In genomic region chr9:136354592-136355085, GRCh38 we compare ENCODE assay signal across 15 cellular contexts. TPM values are rescaled to one million over a fixed set of nuclear protein-coding genes. Genes with fewer than 3 reads are reported as not detected.
DNase-seq lines count a peak whose midpoint lies in the region; ATAC-seq, FAIRE-seq and TF ChIP-seq lines count a peak whose summit lies in the region.
"Had no signal": no experiment of that assay in that cellular context is flagged by ENCODE, and none has a peak within 500 bp of the region (broad histone marks: within the 10 kb centered on the region; RNA-seq: fewer than 3 reads in every experiment).

No MANE protein-coding gene starts in this region.

- H3K27me3 Mint-ChIP-seq in type B pancreatic cell (no peaks in the 10 kb centered on the region), T-helper 17 cell (no peaks in the 10 kb centered on the region)

- no peaks in the 10 kb centered on the region for H4K20me1 ChIP-seq in mammary epithelial cell (ENCODE audit: insufficient read depth, low read length)

- dilution Hi-C loops in mammary epithelial cell (cut with HindIII; ENCODE audit: low sequenced_read_pairs): no loop called here

- H3K4me3 Mint-ChIP-seq in type B pancreatic cell (no peak overlapping the region), T-helper 17 cell (no peak overlapping the region)

- in situ Hi-C loops in mammary epithelial cell (cut with MboI; ENCODE audit: low sequenced_read_pairs in 2 of 2): no loop called here

- no peaks in the 10 kb centered on the region for H3K9me3 Mint-ChIP-seq in type B pancreatic cell
- H3K9me3 Mint-ChIP-seq: activated T-helper 2 cell treated with anti-CD3 and anti-CD28 coated beads, Interferon-gamma antibody, Interleukin-2, Interleukin-4, amounts not matched to agents 10 μg/mL and 5 μg/mL and 100 μg/mL, durations not matched to agents 14 hours and 24 hours and 36 hours had no signal

- H3K27ac ChIP-seq in mammary epithelial cell (ENCODE audit: insufficient read depth, low read depth, low read length) (no peak overlapping the region), kidney (ENCODE audit: low read depth in 2 of 2, low read length in 2 of 2) (peak overlapping the region; percentile 37 to 43)

- H3K27me3 ChIP-seq in mammary epithelial cell (ENCODE audit: insufficient read depth, low read length): no peaks in the 10 kb centered on the region

- TF ChIP-seq CTCF in mammary epithelial cell (conservative IDR thresholded peaks at IDR 0.05 in 1 of 2, IDR thresholded peaks at IDR 0.05 in 1 of 2; ENCODE audit: extremely low read depth in 1 of 2, insufficient read depth in 1 of 2, low read depth in 1 of 2, low read length in 2 of 2) (no peak), kidney (IDR thresholded peaks at IDR 0.05; ENCODE audit: borderline replicate concordance, extremely low read depth, insufficient read depth) (no peak), type B pancreatic cell (conservative IDR thresholded peaks at IDR 0.05) (no peak)

- no peaks in the 10 kb centered on the region for H3K36me3 ChIP-seq in mammary epithelial cell (ENCODE audit: insufficient read depth, low read length)
- no peaks in the 10 kb centered on the region for H3K36me3 ChIP-seq in kidney (ENCODE audit: control insufficient read depth in 1 of 2, insufficient read depth in 2 of 2, low read length in 2 of 2)

- intact Hi-C loops in mammary epithelial cell (cut with micrococcal nuclease) (no loop called here), kidney (cut with DNase I) (no loop called here)

- CTCF ChIA-PET in mammary epithelial cell (lab: Charles Lee; ENCODE audit: low non-redundant PET): no interaction called here

- no peak overlapping the region for H3K4me3 ChIP-seq in mammary epithelial cell (replicated peaks in 1 of 3; ENCODE audit: insufficient read depth in 1 of 3, low read depth in 2 of 3, low read length in 3 of 3)
- H3K4me3 ChIP-seq in kidney (ENCODE audit: low read length in 2 of 2): no peak overlapping the region

- H3K79me2 ChIP-seq in mammary epithelial cell (ENCODE audit: insufficient read depth, low read length): no peaks in the 10 kb centered on the region

- no peaks in the 10 kb centered on the region for H3K36me3 Mint-ChIP-seq in type B pancreatic cell
- H3K36me3 Mint-ChIP-seq in T-helper 17 cell (ENCODE audit: low read depth): no peaks in the 10 kb centered on the region

- H3K9ac ChIP-seq in mammary epithelial cell (ENCODE audit: insufficient read depth, low read length) (no peak overlapping the region), kidney (ENCODE audit: low read length in 2 of 2) (no peak overlapping the region)

- no peaks in the 10 kb centered on the region for H3K4me1 Mint-ChIP-seq in type B pancreatic cell (ENCODE audit: unreplicated experiment)
- H3K4me1 Mint-ChIP-seq in T-helper 17 cell: peaks cover 2% of the 10 kb centered on the region

- ATAC-seq in T-helper 17 cell: no peak

- BruUV-seq in mammary epithelial cell (replicated peaks; lab: Mats Ljungman, UMichigan): no TSS peak

- H3K27ac Mint-ChIP-seq in type B pancreatic cell: peak overlapping the region; percentile 67
- no peak overlapping the region for H3K27ac Mint-ChIP-seq in T-helper 17 cell
- H3K27ac Mint-ChIP-seq: activated T-helper 2 cell treated with anti-CD3 and anti-CD28 coated beads, Interferon-gamma antibody, Interleukin-2, Interleukin-4, amounts not matched to agents 10 μg/mL and 5 μg/mL and 100 μg/mL, durations not matched to agents 14 hours and 24 hours and 36 hours had no signal

- no peak overlapping the region for H3K4me2 ChIP-seq in mammary epithelial cell (ENCODE audit: insufficient read depth, low read depth, low read length)

- FAIRE-seq in kidney (lab: Jason Lieb, UNC): no peak
- FAIRE-seq: A204.1, H1 had no signal

- H3K4me1 ChIP-seq in mammary epithelial cell (ENCODE audit: insufficient read depth, low read length) (peaks cover 8% of the 10 kb centered on the region), kidney (ENCODE audit: control insufficient read depth in 1 of 2, insufficient read depth in 1 of 2, low read depth in 1 of 2, low read length in 2 of 2) (peaks cover 0 to 8% of the 10 kb centered on the region in 2 donors)

- H3K9me3 ChIP-seq in mammary epithelial cell (replicated peaks; ENCODE audit: insufficient read depth, low read length) (no peaks in the 10 kb centered on the region), kidney (ENCODE audit: control insufficient read depth in 1 of 2, low read length in 2 of 2) (no peaks in the 10 kb centered on the region), T-helper 17 cell (ENCODE audit: control insufficient read depth, low read length, poor library complexity, severe bottlenecking) (no peaks in the 10 kb centered on the region)

- WGBS in mammary epithelial cell (ENCODE audit: low coverage, missing lambda C conversion rate): 35% methylated on average over 5 of the region's 17 CpGs

- DNase-seq in DMS53 (lab: John Stamatoyannopoulos, UW): peak; percentile 58
- no peak for DNase-seq in DMS53 treated with DMSO at 0.1 percent for 48 hours (lab: John Stamatoyannopoulos, UW; ENCODE audit: unreplicated experiment)
- peak; percentile 23 for DNase-seq in mammary epithelial cell
- no peak for DNase-seq in kidney
- DNase-seq in type B pancreatic cell (ENCODE audit: extremely low spot score, unreplicated experiment): no peak
- DNase-seq in T-helper 17 cell: no peak
- no peak for DNase-seq in NCI-H1694 treated with DMSO at 0.1 percent for 48 hours (lab: John Stamatoyannopoulos, UW)
- no peak for DNase-seq in GF-D8 (lab: John Stamatoyannopoulos, UW)
- DNase-seq: WERI-Rb-1 had no signal

- H2AFZ ChIP-seq in mammary epithelial cell (ENCODE audit: low read depth, low read length): no peak overlapping the region

RNA-seq across cellular contexts. Expression of gene DNLZ, which starts 8.9 kb away (rescaled TPM):
- 10 to 100 TPM; 11.7 to 33.9 TPM for total RNA-seq in mammary epithelial cell
- polyA plus RNA-seq in mammary epithelial cell: 13.8 TPM
- not detected for polyA minus RNA-seq in mammary epithelial cell
- total RNA-seq in kidney: 22.1 TPM
- 30.4 TPM for polyA plus RNA-seq in kidney (ENCODE audit: insufficient read depth, low read depth, low replicate concordance)
- 10.4 and 14.0 TPM in 2 replicates for total RNA-seq in type B pancreatic cell (ENCODE audit: low replicate concordance)
- total RNA-seq in T-helper 17 cell: 10 to 100 TPM; 19.3 to 28.6 TPM

RNA-seq across cellular contexts. Expression of gene CARD9, which starts 18.8 kb away (rescaled TPM):
- total RNA-seq in mammary epithelial cell (1 to 10 TPM in 1 of 2 donors, under 1 TPM in 1; 0.47 to 1.0 TPM), kidney (7.0 TPM), type B pancreatic cell (ENCODE audit: low replicate concordance) (2.0 and 2.6 TPM in 2 replicates), T-helper 17 cell (1 to 10 TPM in 1 of 2 donors, under 1 TPM in 1; 0.86 to 1.9 TPM)
- polyA plus RNA-seq in mammary epithelial cell (0.14 TPM), kidney (ENCODE audit: insufficient read depth, low read depth, low replicate concordance) (1.5 TPM)
- not detected for polyA minus RNA-seq in mammary epithelial cell

RNA-seq across cellular contexts. Expression of gene GPSM1, which starts 27.3 kb away (rescaled TPM):
- total RNA-seq in mammary epithelial cell: 10 to 100 TPM; 34.3 to 34.4 TPM
- polyA plus RNA-seq in mammary epithelial cell: 9.1 TPM
- 2.2 TPM for polyA minus RNA-seq in mammary epithelial cell
- total RNA-seq in kidney: 11.6 TPM
- polyA plus RNA-seq in kidney (ENCODE audit: insufficient read depth, low read depth, low replicate concordance): 11.9 TPM
- 29.2 and 56.2 TPM in 2 replicates for total RNA-seq in type B pancreatic cell (ENCODE audit: low replicate concordance)
- 10 to 100 TPM in 1 of 2 donors, 1 to 10 TPM in 1; 7.4 to 10.8 TPM for total RNA-seq in T-helper 17 cell
- total RNA-seq: OCI-LY7 had no signal

RNA-seq across cellular contexts. Expression of gene SNAPC4, which starts 45.3 kb away (rescaled TPM):
- 1 to 10 TPM; 7.0 to 9.2 TPM for total RNA-seq in mammary epithelial cell
- 2.9 TPM for polyA plus RNA-seq in mammary epithelial cell
- 0.52 TPM for polyA minus RNA-seq in mammary epithelial cell
- total RNA-seq in kidney: 11.0 TPM
- 3.2 TPM for polyA plus RNA-seq in kidney (ENCODE audit: insufficient read depth, low read depth, low replicate concordance)
- 14.4 and 15.7 TPM in 2 replicates for total RNA-seq in type B pancreatic cell (ENCODE audit: low replicate concordance)
- total RNA-seq in T-helper 17 cell: 10 to 100 TPM; 10.6 to 11.0 TPM

RNA-seq across cellular contexts. Expression of gene CCDC187, which starts 50.7 kb away (rescaled TPM):
- total RNA-seq in mammary epithelial cell (under 1 TPM in 1 of 2 donors, not detected in 1; 0.05 TPM), kidney (2.3 TPM), type B pancreatic cell (ENCODE audit: low replicate concordance) (0.69 and 0.70 TPM in 2 replicates), T-helper 17 cell (under 1 TPM in 1 of 2 donors, not detected in 1; 0.12 TPM)
- polyA plus RNA-seq in mammary epithelial cell (not detected), kidney (ENCODE audit: insufficient read depth, low read depth, low replicate concordance) (0.84 TPM)
- polyA minus RNA-seq in mammary epithelial cell: not detected
- total RNA-seq: activated T-helper 2 cell treated with anti-CD3 and anti-CD28 coated beads, Interferon-gamma antibody, Interleukin-2, Interleukin-4, amounts not matched to agents 10 μg/mL and 5 μg/mL and 100 μg/mL, durations not matched to agents 14 hours and 24 hours and 36 hours; dermis microvascular lymphatic vessel endothelial cell; H1; OCI-LY7; pulmonary artery endothelial cell had no signal

Comparison
In these comparisons a context has a peak if more than half of its experiments do, and no peak if none do; other contexts are left out.
1. DNase-seq: peak in DMS53 (single experiment) and mammary epithelial cell (single experiment); none in DMS53 treated with DMSO at 0.1 percent for 48 hours (single experiment), kidney (single experiment), type B pancreatic cell (single experiment), T-helper 17 cell (0 of 3), NCI-H1694 treated with DMSO at 0.1 percent for 48 hours (single experiment) and GF-D8 (single experiment).